Comparison of ENCODE assay signal across 8 cellular contexts in the genomic region with DNA sequence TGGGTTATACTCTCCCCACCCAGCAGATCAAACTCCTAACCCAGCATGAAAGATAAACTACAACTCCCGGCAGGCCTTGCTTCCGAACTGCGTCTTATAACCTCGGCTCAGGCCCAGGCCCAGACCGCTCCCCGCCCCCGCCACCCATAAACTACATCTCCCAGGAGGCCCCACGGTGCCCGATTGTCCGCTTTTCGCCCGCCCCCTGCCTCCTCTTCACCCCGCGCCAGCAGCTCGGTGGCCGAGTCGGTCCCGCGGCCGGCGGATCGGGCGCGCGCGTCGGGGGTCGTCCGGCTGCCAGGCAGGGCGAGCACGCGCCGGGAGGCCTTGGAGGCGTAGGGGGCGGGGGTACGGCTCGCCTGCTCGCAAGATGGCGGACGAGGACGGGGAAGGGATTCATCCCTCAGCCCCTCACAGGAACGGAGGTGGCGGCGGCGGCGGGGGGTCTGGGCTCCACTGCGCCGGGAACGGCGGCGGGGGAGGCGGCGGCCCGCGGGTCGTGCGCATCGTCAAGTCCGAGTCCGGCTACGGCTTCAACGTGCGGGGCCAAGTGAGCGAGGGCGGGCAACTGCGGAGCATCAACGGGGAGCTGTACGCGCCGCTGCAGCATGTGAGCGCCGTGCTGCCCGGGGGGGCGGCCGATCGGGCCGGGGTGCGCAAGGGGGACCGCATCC. TPM values are rescaled to one million over a fixed set of nuclear protein-coding genes. Genes with fewer than 3 reads are reported as not detected.
DNase-seq lines count a peak whose midpoint lies in the region; ATAC-seq and TF ChIP-seq lines count a peak whose summit lies in the region.

TSS of gene SNX27 (plus strand) at position 219 of the 674 bp plus-strand sequence. CDS start at position 371, 152 bp downstream.

- peak within 1 kb of the TSS; percentile 94 for H3K4me3 ChIP-seq in H7 (ENCODE audit: insufficient read depth, low read depth, low read length)
- H3K4me3 ChIP-seq in fibroblast of mammary gland (ENCODE audit: control insufficient read depth, low read depth, low read length), result peak within 1 kb of the TSS; percentile 80

- TF ChIP-seq CTCF in fibroblast of mammary gland (conservative IDR thresholded peaks at IDR 0.05; ENCODE audit: control insufficient read depth, insufficient read depth, low read depth, low read length), result no peak
- TF ChIP-seq CTCF in natural killer cell (IDR thresholded peaks at IDR 0.05), result no peak

- H3K4me3 Mint-ChIP-seq in activated T-helper 2 cell treated with anti-CD3 and anti-CD28 coated beads, Interferon-gamma antibody, Interleukin-2, Interleukin-4, amounts not matched to agents 10 μg/mL and 5 μg/mL and 100 μg/mL, durations not matched to agents 14 hours and 24 hours and 36 hours (ENCODE audit: low read depth), result peak within 1 kb of the TSS; percentile 100
- peak within 1 kb of the TSS; percentile 96 for H3K4me3 Mint-ChIP-seq in natural killer cell

- peak; percentile 71 for TF ChIP-seq POLR2A in Raji (IDR thresholded peaks at IDR 0.05; ENCODE audit: insufficient read depth, low read depth, low read length)

- H3K36me3 Mint-ChIP-seq in activated T-helper 2 cell treated with anti-CD3 and anti-CD28 coated beads, Interferon-gamma antibody, Interleukin-2, Interleukin-4, amounts not matched to agents 10 μg/mL and 5 μg/mL and 100 μg/mL, durations not matched to agents 14 hours and 24 hours and 36 hours (ENCODE audit: low read depth), result peaks cover 15% of the 10 kb centered on the region
- no peaks in the 10 kb centered on the region for H3K36me3 Mint-ChIP-seq in natural killer cell

- H3K4me1 Mint-ChIP-seq in activated T-helper 2 cell treated with anti-CD3 and anti-CD28 coated beads, Interferon-gamma antibody, Interleukin-2, Interleukin-4, amounts not matched to agents 10 μg/mL and 5 μg/mL and 100 μg/mL, durations not matched to agents 14 hours and 24 hours and 36 hours (ENCODE audit: low read depth), result peaks cover 33% of the 10 kb centered on the region
- H3K4me1 Mint-ChIP-seq in natural killer cell, result peaks cover 24 to 25% of the 10 kb centered on the region in 2 donors

- no peaks in the 10 kb centered on the region for H3K9me3 Mint-ChIP-seq in activated T-helper 2 cell treated with anti-CD3 and anti-CD28 coated beads, Interferon-gamma antibody, Interleukin-2, Interleukin-4, amounts not matched to agents 10 μg/mL and 5 μg/mL and 100 μg/mL, durations not matched to agents 14 hours and 24 hours and 36 hours
- no peaks in the 10 kb centered on the region for H3K9me3 Mint-ChIP-seq in natural killer cell

- ATAC-seq in natural killer cell, result peak; percentile 93 to 96 (median 95)

- intact Hi-C loops in activated T-helper 2 cell treated with anti-CD3 and anti-CD28 coated beads, Interferon-gamma antibody, Interleukin-2, Interleukin-4, amounts not matched to agents 10 μg/mL and 5 μg/mL and 100 μg/mL, durations not matched to agents 14 hours and 24 hours and 36 hours (cut with micrococcal nuclease), result no loop called here
- intact Hi-C loops in natural killer cell (cut with micrococcal nuclease), result no loop called here

- H3K36me3 ChIP-seq in H7 (replicated peaks; ENCODE audit: control insufficient read depth, insufficient read depth, low read length), result no peaks in the 10 kb centered on the region

- H3K27me3 Mint-ChIP-seq in activated T-helper 2 cell treated with anti-CD3 and anti-CD28 coated beads, Interferon-gamma antibody, Interleukin-2, Interleukin-4, amounts not matched to agents 10 μg/mL and 5 μg/mL and 100 μg/mL, durations not matched to agents 14 hours and 24 hours and 36 hours (ENCODE audit: low read depth), result peaks cover 7% of the 10 kb centered on the region
- H3K27me3 Mint-ChIP-seq in natural killer cell (ENCODE audit: low read depth in 2 of 2), result peaks cover 7 to 10% of the 10 kb centered on the region in 2 donors

- H3K27ac Mint-ChIP-seq in activated T-helper 2 cell treated with anti-CD3 and anti-CD28 coated beads, Interferon-gamma antibody, Interleukin-2, Interleukin-4, amounts not matched to agents 10 μg/mL and 5 μg/mL and 100 μg/mL, durations not matched to agents 14 hours and 24 hours and 36 hours, result peak within 1 kb of the TSS; percentile 97
- peak within 1 kb of the TSS; percentile 76 to 91 for H3K27ac Mint-ChIP-seq in natural killer cell

- DNase-seq in ELR (ENCODE audit: low read depth), result peak; percentile 96
- peak; percentile 96 for DNase-seq in H7
- DNase-seq in M059J (ENCODE audit: low read depth), result peak; percentile 92
- peak; percentile 81 for DNase-seq in activated T-helper 2 cell treated with anti-CD3 and anti-CD28 coated beads, Interferon-gamma antibody, Interleukin-2, Interleukin-4, amounts not matched to agents 10 μg/mL and 5 μg/mL and 100 μg/mL, durations not matched to agents 14 hours and 24 hours and 36 hours (ENCODE audit: low spot score)
- DNase-seq in fibroblast of mammary gland (ENCODE audit: low read depth), result peak; percentile 89
- DNase-seq in natural killer cell, result peak; percentile 73
- peak; percentile 92 for DNase-seq in stimulated activated naive CD4-positive, alpha-beta T cell treated with Interleukin-2 at 50 U/mL for 16 hours (lab: John Stamatoyannopoulos, UW)

- no peaks in the 10 kb centered on the region for H3K27me3 ChIP-seq in H7 (ENCODE audit: control insufficient read depth, insufficient read depth, low read length)

RNA-seq across cellular contexts. Expression of gene SNX27, which starts in this region (rescaled TPM):
- total RNA-seq in H7 (2014; rRNA removed; shearing (Covaris generic)), result 35.1 and 47.8 TPM in 2 replicates
- total RNA-seq in M059J (2014; rRNA removed; shearing (Covaris generic)), result 22.4 and 29.1 TPM in 2 replicates
- 29.3 and 32.6 TPM in 2 replicates for total RNA-seq in activated T-helper 2 cell treated with anti-CD3 and anti-CD28 coated beads, Interferon-gamma antibody, Interleukin-2, Interleukin-4, amounts not matched to agents 10 μg/mL and 5 μg/mL and 100 μg/mL, durations not matched to agents 14 hours and 24 hours and 36 hours
- 10 to 100 TPM; 17.8 to 25.0 (median 23.7) TPM for total RNA-seq in natural killer cell

Comparison
In these comparisons a context has a peak if more than half of its experiments do, and no peak if none do; other contexts are left out.
1. Peak in every context shown above with its lines: DNase-seq, ATAC-seq and H3K4me3 ChIP-seq.